8 cellular contexts compared by ENCODE assay signal in genomic region chr10:97425964-97426775, GRCh38. TPM values are rescaled to one million over a fixed set of nuclear protein-coding genes. Genes with fewer than 3 reads are reported as not detected.
DNase-seq lines count a peak whose midpoint lies in the region; ATAC-seq and TF ChIP-seq lines count a peak whose summit lies in the region.

Gene PGAM1 (plus strand): TSS chr10:97426191. CDS start chr10:97426308, 117 bp downstream.

- no peaks in the 10 kb centered on the region for H3K27me3 Mint-ChIP-seq in activated B cell treated with CpG ODN at 0.5 μM for 24 hours

- in situ Hi-C loops in GM18951 (cut with MboI; ENCODE audit: low sequenced_read_pairs, unreplicated experiment), result no loop called here

- no peaks in the 10 kb centered on the region for H3K9me3 Mint-ChIP-seq in activated B cell treated with CpG ODN at 0.5 μM for 24 hours

- peak within 1 kb of the TSS; percentile 65 for H3K4me3 ChIP-seq in AG09309 (ENCODE audit: control insufficient read depth, low read depth, low read length)

- H3K4me1 Mint-ChIP-seq in activated B cell treated with CpG ODN at 0.5 μM for 24 hours, result peaks cover 43% of the 10 kb centered on the region

- POLR2A ChIA-PET in activated B cell treated with CpG ODN at 0.5 μM for 24 hours (lab: Charles Lee), result no interaction called here

- H3K36me3 Mint-ChIP-seq in activated B cell treated with CpG ODN at 0.5 μM for 24 hours (ENCODE audit: low read depth), result peaks cover 31% of the 10 kb centered on the region

- peak within 1 kb of the TSS; percentile 94 for H3K27ac Mint-ChIP-seq in activated B cell treated with CpG ODN at 0.5 μM for 24 hours

- DNase-seq in AG09309 (ENCODE audit: low read depth), result peak; percentile 85
- peak; percentile 89 for DNase-seq in NCI-H226
- peak; percentile 97 for DNase-seq in activated B cell treated with CpG ODN at 0.5 μM for 24 hours
- DNase-seq in caudate nucleus (lab: John Stamatoyannopoulos, UW), result peak in 60 of 61 donors; percentile 27 to 98 (median 93)
- DNase-seq in iris pigment epithelial cell (ENCODE audit: low read depth), result peak; percentile 95
- DNase-seq in stimulated activated CD4-positive, alpha-beta T cell treated with anti-CD3 and anti-CD28 coated beads, Interleukin-12 subunit alpha, Interleukin-12 subunit beta, amount 100 ng/mL, for 4 hours, result peak; percentile 93

- H3K4me3 Mint-ChIP-seq in activated B cell treated with CpG ODN at 0.5 μM for 24 hours, result peak within 1 kb of the TSS; percentile 92

- TF ChIP-seq CTCF in AG09309 (IDR thresholded peaks at IDR 0.05; ENCODE audit: control insufficient read depth, insufficient read depth, low read depth, low read length, missing control alignments) (peak; percentile 75), activated B cell treated with CpG ODN at 0.5 μM for 24 hours (IDR thresholded peaks at IDR 0.05) (no peak)

- CTCF ChIA-PET in activated B cell treated with CpG ODN at 0.5 μM for 24 hours (lab: Charles Lee), result no interaction called here

- peak; percentile 81 for TF ChIP-seq POLR2A in GM18951 (IDR thresholded peaks at IDR 0.05; ENCODE audit: extremely low read depth, insufficient read depth, insufficient read length)

- ATAC-seq in HG03196 (IDR thresholded peaks at IDR 0.05; ENCODE audit: unreplicated experiment) (peak; percentile 72), activated B cell treated with CpG ODN at 0.5 μM for 24 hours (ENCODE audit: low read depth) (peak; percentile 88)

- H3K27ac ChIP-seq in caudate nucleus (ENCODE audit: low read depth, low read length), result peak within 1 kb of the TSS; percentile 90

- intact Hi-C loops in activated B cell treated with CpG ODN at 0.5 μM for 24 hours (cut with micrococcal nuclease), result loop anchor here (1.0 to 10.0 kb wide), 7 partner anchors 19 to 721 kb away; partner anchors contain the start of genes ARHGAP19, EXOSC1, MMS19 and PI4K2A

RNA-seq across cellular contexts. Expression of gene PGAM1, which starts in this region (rescaled TPM):
- total RNA-seq in activated B cell treated with CpG ODN at 0.5 μM for 24 hours, result 162 and 166 TPM in 2 replicates

Comparison
In these comparisons a context has a peak if more than half of its experiments do, and no peak if none do; other contexts are left out.
1. Peak in every context shown above with its lines: DNase-seq, ATAC-seq, H3K4me3 ChIP-seq and H3K27ac ChIP-seq.